ENCODE assay signal across 28 cellular contexts in genomic region chr6:20221448-20221847, GRCh38. TPM values are rescaled to one million over a fixed set of nuclear protein-coding genes. Genes with fewer than 3 reads are reported as not detected.
"Had no signal": no experiment of that assay in that cellular context is flagged by ENCODE, and none has a peak within 500 bp of the region (broad histone marks: within the 10 kb centered on the region; RNA-seq: fewer than 3 reads in every experiment).

No MANE protein-coding gene starts in this region.

- H3K27me3 Mint-ChIP-seq: activated CD4-positive, alpha-beta memory T cell treated with anti-CD3 and anti-CD28 coated beads for 36 hours; activated naive CD8-positive, alpha-beta T cell treated with anti-CD3 and anti-CD28 coated beads, Interleukin-2, amount 50 U/mL, for 24 hours; dendritic cell treated with granulocyte-macrophage colony-stimulating factor and Interleukin-4, amounts not matched to agents 40 ng/mL and 50 ng/mL, for 4 days; T-helper 17 cell had no signal

- H3K4me1 ChIP-seq: parathyroid adenoma, psoas muscle had no signal

- H3K4me3 ChIP-seq: esophagus squamous epithelium, psoas muscle, right atrium auricular region, spleen, tibial nerve had no signal

- H3K27ac ChIP-seq: epithelial cell of prostate, esophagus squamous epithelium, parathyroid adenoma, psoas muscle, right atrium auricular region, spleen, tibial nerve, WERI-Rb-1 had no signal

- H3K27me3 ChIP-seq: esophagus squamous epithelium, right atrium auricular region, spleen, tibial nerve had no signal

- H3K4me1 Mint-ChIP-seq: activated naive CD8-positive, alpha-beta T cell treated with anti-CD3 and anti-CD28 coated beads, Interleukin-2, amount 50 U/mL, for 24 hours had no signal

- DNase-seq: activated CD4-positive, alpha-beta memory T cell treated with anti-CD3 and anti-CD28 coated beads for 36 hours; activated CD4-positive, alpha-beta T cell treated with anti-CD3 and anti-CD28 coated beads for 48 hours; activated CD8-positive, alpha-beta memory T cell treated with anti-CD3 and anti-CD28 coated beads, Interleukin-2, amount 50 U/mL, for 4 hours; activated gamma-delta T cell; activated naive CD4-positive, alpha-beta T cell treated with anti-CD3 and anti-CD28 coated beads, Interleukin-2, amount 50 U/mL, for 16 hours; activated naive CD8-positive, alpha-beta T cell treated with anti-CD3 and anti-CD28 coated beads, Interleukin-2, amount 50 U/mL, for 24 hours; activated T-cell treated with anti-CD3 and anti-CD28 coated beads, Interleukin-2, amount 50 U/mL, for 1 hour; amygdala; central memory CD4-positive, alpha-beta T cell; effector CD4-positive, alpha-beta T cell; esophagus squamous epithelium; foreskin melanocyte; left ventricle myocardium superior; occipital lobe; psoas muscle; spleen; stimulated activated naive CD4-positive, alpha-beta T cell; T-helper 17 cell; T1000; WERI-Rb-1 had no signal

- H3K9me3 ChIP-seq: esophagus squamous epithelium, psoas muscle, right atrium auricular region, spleen, tibial nerve had no signal

- H3K9me3 Mint-ChIP-seq: activated CD4-positive, alpha-beta memory T cell treated with anti-CD3 and anti-CD28 coated beads for 36 hours; activated naive CD8-positive, alpha-beta T cell treated with anti-CD3 and anti-CD28 coated beads, Interleukin-2, amount 50 U/mL, for 24 hours; activated T-helper 1 cell treated with anti-CD3 and anti-CD28 coated beads, Interleukin-12 subunit alpha, Interleukin-12 subunit beta, Interleukin-2, Interleukin-4 antibody, amounts not matched to agents 30 ng/mL and 10 ng/mL and 1 ng/mL, durations not matched to agents 14 hours and 24 hours and 36 hours; dendritic cell treated with granulocyte-macrophage colony-stimulating factor and Interleukin-4, amounts not matched to agents 40 ng/mL and 50 ng/mL, for 4 days had no signal

- H2AFZ ChIP-seq: parathyroid adenoma had no signal

- H3K9ac ChIP-seq: parathyroid adenoma had no signal

- H3K36me3 ChIP-seq: esophagus squamous epithelium, right atrium auricular region, spleen, tibial nerve, WERI-Rb-1 had no signal

- ATAC-seq: activated CD4-positive, CD25-positive, alpha-beta regulatory T cell treated with anti-CD3 and anti-CD28 coated beads, Interleukin-2, amount 50 U/mL, for 24 hours; activated naive CD8-positive, alpha-beta T cell treated with anti-CD3 and anti-CD28 coated beads, Interleukin-2, amount 50 U/mL, for 24 hours; left ventricle myocardium superior; psoas muscle; T-helper 17 cell had no signal

- H3K27ac Mint-ChIP-seq: activated CD4-positive, alpha-beta memory T cell treated with anti-CD3 and anti-CD28 coated beads for 36 hours; activated naive CD8-positive, alpha-beta T cell treated with anti-CD3 and anti-CD28 coated beads, Interleukin-2, amount 50 U/mL, for 24 hours; activated T-helper 1 cell treated with anti-CD3 and anti-CD28 coated beads, Interleukin-12 subunit alpha, Interleukin-12 subunit beta, Interleukin-2, Interleukin-4 antibody, amounts not matched to agents 30 ng/mL and 10 ng/mL and 1 ng/mL, durations not matched to agents 14 hours and 24 hours and 36 hours; dendritic cell treated with granulocyte-macrophage colony-stimulating factor and Interleukin-4, amounts not matched to agents 40 ng/mL and 50 ng/mL, for 4 days; T-helper 17 cell had no signal

- H3K4me3 Mint-ChIP-seq: activated CD4-positive, alpha-beta memory T cell treated with anti-CD3 and anti-CD28 coated beads for 36 hours; activated naive CD8-positive, alpha-beta T cell treated with anti-CD3 and anti-CD28 coated beads, Interleukin-2, amount 50 U/mL, for 24 hours; activated T-helper 1 cell treated with anti-CD3 and anti-CD28 coated beads, Interleukin-12 subunit alpha, Interleukin-12 subunit beta, Interleukin-2, Interleukin-4 antibody, amounts not matched to agents 30 ng/mL and 10 ng/mL and 1 ng/mL, durations not matched to agents 14 hours and 24 hours and 36 hours; dendritic cell treated with granulocyte-macrophage colony-stimulating factor and Interleukin-4, amounts not matched to agents 40 ng/mL and 50 ng/mL, for 4 days; T-helper 17 cell had no signal

- H3K36me3 Mint-ChIP-seq: activated CD4-positive, alpha-beta memory T cell treated with anti-CD3 and anti-CD28 coated beads for 36 hours had no signal

- H3K79me2 ChIP-seq: parathyroid adenoma had no signal

RNA-seq across cellular contexts. Expression of gene MBOAT1, which starts 9.2 kb away (rescaled TPM):
- polyA plus RNA-seq: neural cell had no signal
